ENCODE assay signal across 8 cellular contexts in genomic region chr10:30059209-30060107, GRCh38. TPM values are rescaled to one million over a fixed set of nuclear protein-coding genes. Genes with fewer than 3 reads are reported as not detected.
DNase-seq lines count a peak whose midpoint lies in the region; ATAC-seq, FAIRE-seq and TF ChIP-seq lines count a peak whose summit lies in the region.

A gene with protein sequence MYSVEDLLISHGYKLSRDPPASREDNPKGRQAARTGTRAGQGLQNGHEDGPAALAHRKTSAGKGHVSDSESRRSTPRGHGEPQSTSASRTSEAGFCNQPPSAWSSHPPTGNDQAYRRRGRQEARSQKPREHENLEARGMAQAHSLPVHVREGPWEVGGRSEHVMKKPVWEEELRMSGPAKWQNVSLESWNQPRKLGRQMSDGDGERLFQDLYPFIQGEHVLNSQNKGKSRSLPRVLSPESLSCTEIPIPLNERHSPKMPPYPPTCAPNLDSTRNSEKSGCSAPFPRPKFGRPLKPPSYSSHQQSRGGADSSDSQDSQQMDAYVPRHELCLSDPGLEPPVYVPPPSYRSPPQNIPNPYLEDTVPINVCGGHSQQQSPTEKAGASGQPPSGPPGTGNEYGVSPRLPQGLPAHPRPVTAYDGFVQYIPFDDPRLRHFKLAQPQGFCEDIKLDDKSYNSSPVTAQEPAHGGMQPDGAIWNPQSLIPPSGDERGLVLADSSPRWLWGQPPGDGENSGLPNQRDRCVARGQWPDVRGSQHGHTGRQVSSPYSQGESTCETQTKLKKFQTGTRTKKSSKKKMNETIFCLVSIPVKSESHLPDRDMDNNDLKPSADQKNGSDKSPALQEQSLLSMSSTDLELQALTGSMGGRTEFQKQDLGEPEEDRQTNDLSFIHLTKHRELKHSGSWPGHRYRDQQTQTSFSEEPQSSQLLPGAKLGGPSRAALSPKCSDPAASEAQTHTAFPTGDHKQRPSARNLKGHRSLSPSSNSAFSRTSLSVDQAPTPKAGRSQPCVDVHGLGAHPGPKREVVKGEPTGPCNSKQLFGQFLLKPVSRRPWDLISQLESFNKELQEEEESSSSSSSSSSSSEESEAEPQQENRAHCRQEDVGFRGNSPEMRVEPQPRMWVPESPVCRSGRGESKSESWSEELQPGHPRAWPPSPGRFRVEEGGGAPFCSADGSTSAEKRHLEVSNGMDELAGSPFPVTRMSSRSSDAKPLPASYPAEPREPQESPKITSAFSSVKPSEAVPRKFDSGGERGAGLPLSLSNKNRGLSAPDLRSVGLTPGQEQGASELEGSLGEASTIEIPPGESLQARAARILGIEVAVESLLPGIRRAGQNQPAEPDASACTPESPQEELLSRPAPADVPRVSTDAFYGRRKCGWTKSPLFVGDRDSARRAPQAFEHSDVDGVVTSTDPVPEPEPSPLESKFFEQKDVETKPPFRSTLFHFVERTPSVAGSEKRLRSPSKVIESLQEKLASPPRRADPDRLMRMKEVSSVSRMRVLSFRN (N-terminal part only) (minus strand): TSS chr10:30059586. CDS start chr10:30047812, 11,774 bp downstream.

- ATAC-seq in GM18909 (IDR thresholded peaks at IDR 0.05; ENCODE audit: poor library complexity, unreplicated experiment), result peak; percentile 82
- ATAC-seq in GM19328 (IDR thresholded peaks at IDR 0.05; ENCODE audit: unreplicated experiment), result no peak
- no peak for ATAC-seq in HG03521 (IDR thresholded peaks at IDR 0.05; ENCODE audit: unreplicated experiment)

- H3K36me3 ChIP-seq in HUES6 (ENCODE audit: control insufficient read depth, insufficient read depth, low read length) (no peaks in the 10 kb centered on the region), kidney (ENCODE audit: control insufficient read depth in 1 of 2, insufficient read depth in 2 of 2, low read length in 2 of 2) (no peaks in the 10 kb centered on the region)

- H3K4me1 ChIP-seq in HUES6 (ENCODE audit: control insufficient read depth, insufficient read depth, low read length) (peaks cover 34% of the 10 kb centered on the region), kidney (ENCODE audit: control insufficient read depth in 1 of 2, insufficient read depth in 1 of 2, low read depth in 1 of 2, low read length in 2 of 2) (peaks cover 0 to 5% of the 10 kb centered on the region in 2 donors)

- peak within 1 kb of the TSS; percentile 86 for H3K9ac ChIP-seq in HUES6 (ENCODE audit: low read length)
- H3K9ac ChIP-seq in kidney (ENCODE audit: low read length in 2 of 2), result peak within 1 kb of the TSS; percentile 33 to 36

- peak; percentile 5 for DNase-seq in activated CD4-positive, CD25-positive, alpha-beta regulatory T cell treated with anti-CD3 and anti-CD28 coated beads, Interleukin-2, amount 50 U/mL, for 16 hours (ENCODE audit: low read depth, low spot score)
- peak; percentile 15 for DNase-seq in cerebellum (ENCODE audit: low spot score)
- DNase-seq in kidney, result peak; percentile 93
- DNase-seq in stimulated activated CD4-positive, alpha-beta T cell treated with anti-CD3 and anti-CD28 coated beads, Interleukin-12 subunit alpha, Interleukin-12 subunit beta, amount 100 ng/mL, for 24 hours (ENCODE audit: low read depth in 2 of 2), result peak; percentile 14 to 57

- no peaks in the 10 kb centered on the region for H3K9me3 ChIP-seq in HUES6 (ENCODE audit: control insufficient read depth, insufficient read depth, low read depth, low read length)
- no peaks in the 10 kb centered on the region for H3K9me3 ChIP-seq in kidney (ENCODE audit: control insufficient read depth in 1 of 2, low read length in 2 of 2)

- TF ChIP-seq CTCF in kidney (IDR thresholded peaks at IDR 0.05; ENCODE audit: borderline replicate concordance, extremely low read depth, insufficient read depth), result no peak

- FAIRE-seq in kidney (lab: Jason Lieb, UNC), result no peak

- H3K4me3 ChIP-seq in HUES6 (ENCODE audit: low read depth, low read length), result peak within 1 kb of the TSS; percentile 73
- peak within 1 kb of the TSS; percentile 39 to 55 for H3K4me3 ChIP-seq in kidney (ENCODE audit: low read length in 2 of 2)

- H3K27me3 ChIP-seq in HUES6 (ENCODE audit: control insufficient read depth, insufficient read depth, low read length), result peaks cover 40% of the 10 kb centered on the region

- no peak within 1 kb of the TSS; the same call in 1 of the 2 replicates for H3K27ac ChIP-seq in HUES6 (ENCODE audit: low read depth, low read length)
- peak within 1 kb of the TSS; percentile 66 to 69 for H3K27ac ChIP-seq in kidney (ENCODE audit: low read depth in 2 of 2, low read length in 2 of 2)

- intact Hi-C loops in kidney (cut with DNase I), result no loop called here

RNA-seq across cellular contexts. Expression of the gene that starts here (rescaled TPM):
- total RNA-seq in cerebellum (19.0 TPM), kidney (27.1 TPM)
- polyA plus RNA-seq in kidney (ENCODE audit: insufficient read depth, low read depth, low replicate concordance), result 15.7 TPM

Comparison
In these comparisons a context has a peak if more than half of its experiments do, and no peak if none do; other contexts are left out.
1. DNase-seq: peak in every context shown above with its lines; median percentile 93 in kidney; 36 in stimulated activated CD4-positive, alpha-beta T cell treated with anti-CD3 and anti-CD28 coated beads, Interleukin-12 subunit alpha, Interleukin-12 subunit beta, amount 100 ng/mL, for 24 hours; 15 in cerebellum; 5 in activated CD4-positive, CD25-positive, alpha-beta regulatory T cell treated with anti-CD3 and anti-CD28 coated beads, Interleukin-2, amount 50 U/mL, for 16 hours.